19 cellular contexts compared by ENCODE assay signal in the genomic region with DNA sequence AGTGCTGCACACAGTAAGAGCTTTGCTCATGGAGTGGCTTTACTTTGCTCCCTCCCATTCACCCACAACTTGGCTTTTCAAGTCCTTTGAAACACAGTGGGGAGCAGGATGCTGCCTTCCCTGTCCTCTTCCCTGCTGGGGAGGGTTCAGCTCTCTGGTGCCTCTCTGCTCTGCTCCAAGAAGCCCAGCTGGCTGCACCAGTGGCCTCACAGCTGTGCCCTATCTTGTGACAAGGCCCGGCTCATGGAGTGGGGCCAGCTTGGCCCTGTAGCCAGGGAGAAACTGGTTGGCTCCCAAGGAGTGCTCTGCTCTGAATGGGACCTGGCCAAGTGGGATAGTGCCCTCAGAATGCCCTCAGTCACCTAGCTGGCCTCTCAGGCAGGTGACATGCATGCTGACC.
DNase-seq lines count a peak whose midpoint lies in the region; ATAC-seq and TF ChIP-seq lines count a peak whose summit lies in the region.
"Had no signal": no experiment of that assay in that cellular context is flagged by ENCODE, and none has a peak within 500 bp of the region (broad histone marks: within the 10 kb centered on the region; RNA-seq: fewer than 3 reads in every experiment).

No MANE protein-coding gene starts in this region.

- H3K9me3 Mint-ChIP-seq in osteocyte (ENCODE audit: unreplicated experiment): no peaks in the 10 kb centered on the region
- H3K9me3 Mint-ChIP-seq: activated T-helper 2 cell treated with anti-CD3 and anti-CD28 coated beads, Interferon-gamma antibody, Interleukin-2, Interleukin-4, amounts not matched to agents 10 μg/mL and 5 μg/mL and 100 μg/mL, durations not matched to agents 14 hours and 24 hours and 36 hours; CD4-positive, alpha-beta T cell; naive thymus-derived CD4-positive, alpha-beta T cell had no signal

- no peaks in the 10 kb centered on the region for H3K9me3 ChIP-seq in colonic mucosa
- no peaks in the 10 kb centered on the region for H3K9me3 ChIP-seq in right cardiac atrium (ENCODE audit: control insufficient read depth, low read length)
- H3K9me3 ChIP-seq: Peyer's patch, right lobe of liver, thoracic aorta had no signal

- H3K36me3 Mint-ChIP-seq in osteocyte (ENCODE audit: unreplicated experiment): no peaks in the 10 kb centered on the region
- H3K36me3 Mint-ChIP-seq: naive thymus-derived CD4-positive, alpha-beta T cell had no signal

- intact Hi-C loops in colonic mucosa (cut with DNase I) (no loop called here), right cardiac atrium (cut with DNase I) (no loop called here)

- DNase-seq in Ammon's horn (ENCODE audit: low spot score) (peak; percentile 94), colonic mucosa (peak; percentile 47), right cardiac atrium (peak; percentile 80 to 94 (median 91)), osteocyte (ENCODE audit: extremely low spot score, unreplicated experiment) (peak; percentile 80), NK-92 (lab: John Stamatoyannopoulos, UW; ENCODE audit: unreplicated experiment) (no peak), GOT3 (lab: John Stamatoyannopoulos, UW) (no peak), NCI-H2107 (lab: John Stamatoyannopoulos, UW) (no peak)
- DNase-seq: CD4-positive, alpha-beta T cell; naive thymus-derived CD4-positive, alpha-beta T cell; NCI-H2081 treated with DMSO at 0.1 percent for 48 hours; NCI-H748 treated with DMSO at 0.1 percent for 48 hours; Peyer's patch; right lobe of liver; SW 1271 had no signal

- no peaks in the 10 kb centered on the region for H3K36me3 ChIP-seq in colonic mucosa
- H3K36me3 ChIP-seq: Peyer's patch, right lobe of liver, thoracic aorta had no signal

- 32% methylated on average over 1 of the region's 1 CpG for WGBS in right cardiac atrium

- H3K27me3 ChIP-seq in colonic mucosa: no peaks in the 10 kb centered on the region
- no peaks in the 10 kb centered on the region for H3K27me3 ChIP-seq in right cardiac atrium (ENCODE audit: control insufficient read depth, insufficient read depth)
- H3K27me3 ChIP-seq: Peyer's patch, right lobe of liver had no signal

- H3K4me3 ChIP-seq in colonic mucosa (no peak overlapping the region), right cardiac atrium (ENCODE audit: low read length) (no peak overlapping the region)
- H3K4me3 ChIP-seq: Peyer's patch, right lobe of liver, thoracic aorta had no signal

- H3K4me1 ChIP-seq in colonic mucosa (no peaks in the 10 kb centered on the region), right cardiac atrium (ENCODE audit: control insufficient read depth, insufficient read depth, low read length) (peaks cover 4% of the 10 kb centered on the region)
- H3K4me1 ChIP-seq: Peyer's patch, right lobe of liver had no signal

- peaks cover 34% of the 10 kb centered on the region for H3K27me3 Mint-ChIP-seq in osteocyte (ENCODE audit: unreplicated experiment)

- no peaks in the 10 kb centered on the region for H3K4me1 Mint-ChIP-seq in osteocyte (ENCODE audit: unreplicated experiment)
- H3K4me1 Mint-ChIP-seq: naive thymus-derived CD4-positive, alpha-beta T cell had no signal

- H3K27ac ChIP-seq in colonic mucosa: no peak overlapping the region
- no peak overlapping the region for H3K27ac ChIP-seq in right cardiac atrium (ENCODE audit: low read length)
- H3K27ac ChIP-seq: epithelial cell of prostate, Peyer's patch, right lobe of liver, thoracic aorta, VCaP had no signal

- no peak overlapping the region for H3K4me3 Mint-ChIP-seq in osteocyte (ENCODE audit: unreplicated experiment)
- H3K4me3 Mint-ChIP-seq: CD4-positive, alpha-beta T cell; naive thymus-derived CD4-positive, alpha-beta T cell had no signal

- TF ChIP-seq CTCF in colonic mucosa (IDR thresholded peaks at IDR 0.05) (no peak), osteocyte (IDR thresholded peaks at IDR 0.05) (no peak)

- no peak overlapping the region for H3K27ac Mint-ChIP-seq in osteocyte (ENCODE audit: unreplicated experiment)
- H3K27ac Mint-ChIP-seq: activated T-helper 2 cell treated with anti-CD3 and anti-CD28 coated beads, Interferon-gamma antibody, Interleukin-2, Interleukin-4, amounts not matched to agents 10 μg/mL and 5 μg/mL and 100 μg/mL, durations not matched to agents 14 hours and 24 hours and 36 hours; CD4-positive, alpha-beta T cell; naive thymus-derived CD4-positive, alpha-beta T cell had no signal

- ATAC-seq in right cardiac atrium (peak; percentile 80 to 91), HG02642 (IDR thresholded peaks at IDR 0.05; ENCODE audit: poor library complexity, unreplicated experiment) (no peak)
- ATAC-seq: naive thymus-derived CD4-positive, alpha-beta T cell had no signal

- peak overlapping the region in 1 of 2 donors; percentile 12 for H3K9ac ChIP-seq in colonic mucosa (ENCODE audit: low read depth in 2 of 2, low read length in 2 of 2)

Comparison
In these comparisons a context has a peak if more than half of its experiments do, and no peak if none do; other contexts are left out.
1. DNase-seq: peak in Ammon's horn (single experiment), colonic mucosa (single experiment), right cardiac atrium (3 of 3) and osteocyte (single experiment); none in NK-92 (single experiment), GOT3 (single experiment) and NCI-H2107 (single experiment).